In the genomic region with DNA sequence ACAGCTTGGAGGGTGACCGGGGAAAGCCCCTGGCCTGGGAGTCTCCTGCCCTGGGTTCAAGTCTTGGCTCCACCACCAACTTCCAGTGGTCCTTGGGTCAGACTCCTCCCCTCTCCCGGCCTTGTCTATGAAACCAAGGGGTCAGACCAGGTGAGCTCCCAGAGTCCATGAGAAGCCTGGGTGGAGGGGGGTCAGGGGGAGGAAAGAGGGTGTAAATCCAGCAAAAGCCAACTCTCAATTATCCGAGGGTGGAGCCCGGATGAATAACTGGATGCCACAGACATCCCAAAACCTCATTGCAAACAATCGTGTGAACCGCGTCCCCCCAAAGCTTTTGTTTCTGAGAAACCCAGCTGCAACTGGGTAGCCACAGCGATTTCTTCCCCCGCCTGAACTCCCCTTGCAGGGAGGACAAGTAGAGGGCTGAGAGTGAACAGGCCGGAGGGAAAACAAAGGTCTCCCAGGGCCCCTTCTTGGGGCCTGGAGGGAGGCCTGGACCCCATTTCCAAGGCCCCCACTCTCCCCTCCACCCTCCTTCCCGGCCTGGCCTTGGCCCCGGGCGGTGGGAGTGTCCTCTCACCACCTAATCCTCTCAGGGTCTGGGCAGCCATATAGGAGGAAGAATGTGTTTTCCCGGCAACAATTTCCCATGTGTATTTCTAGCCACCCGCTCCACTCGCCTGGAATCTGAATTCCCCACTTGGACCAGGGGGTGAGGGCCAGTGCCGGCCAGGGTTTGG, we compare ENCODE assay signal across 2 cellular contexts.
TF ChIP-seq lines count a peak whose summit lies in the region.

No MANE protein-coding gene starts in this region.

TF ChIP-seq in HepG2, 621 proteins besides CTCF, POLR2A, EP300 and RAD21:
- TF ChIP-seq ZSCAN29 (CRISPR knock-in tag; conservative IDR thresholded peaks at IDR 0.05) (no peak), HNF4A (CRISPR knock-in tag; IDR thresholded peaks at IDR 0.05) (no peak), ZMYM4 (CRISPR knock-in tag; IDR thresholded peaks at IDR 0.05) (no peak), RARA (CRISPR knock-in tag; IDR thresholded peaks at IDR 0.05) (peak; percentile 77), ZNF468 (CRISPR knock-in tag; IDR thresholded peaks at IDR 0.05) (no peak), PITX1 (CRISPR knock-in tag; IDR thresholded peaks at IDR 0.05) (peak; percentile 59; the same call in 1 of the 2 replicates), ZBTB26 (CRISPR knock-in tag; IDR thresholded peaks at IDR 0.05; ENCODE audit: borderline replicate concordance) (no peak), ZNF18 (CRISPR knock-in tag; IDR thresholded peaks at IDR 0.05; ENCODE audit: insufficient replicate concordance) (no peak), PATZ1 (CRISPR knock-in tag; IDR thresholded peaks at IDR 0.05) (peak; percentile 40; the same call in 1 of the 2 replicates), ZNF326 (CRISPR knock-in tag; IDR thresholded peaks at IDR 0.05; ENCODE audit: borderline replicate concordance) (no peak)

TF ChIP-seq in endothelial cell of umbilical vein, 7 proteins besides CTCF, POLR2A, EP300 and RAD21:
- TF ChIP-seq POLR2AphosphoS5 (IDR thresholded peaks at IDR 0.05; ENCODE audit: insufficient read depth, low read depth, low read length): no peak
- no peak for TF ChIP-seq JUN (IDR thresholded peaks at IDR 0.05; ENCODE audit: borderline replicate concordance, insufficient read depth, insufficient read length, low read depth)
- TF ChIP-seq FOS (IDR thresholded peaks at IDR 0.05; ENCODE audit: borderline replicate concordance, insufficient read depth, low read length): no peak
- TF ChIP-seq MAX (IDR thresholded peaks at IDR 0.05; ENCODE audit: insufficient read depth, insufficient read length): no peak
- TF ChIP-seq EZH2 (IDR thresholded peaks at IDR 0.05; ENCODE audit: borderline replicate concordance, low read depth, low read length, severe bottlenecking): no peak
- TF ChIP-seq MYC (IDR thresholded peaks at IDR 0.05; ENCODE audit: low read depth, low read length): no peak
- TF ChIP-seq GATA2 (IDR thresholded peaks at IDR 0.05; ENCODE audit: insufficient read depth, insufficient read length, low read depth, low read length): no peak
